In the genomic region with DNA sequence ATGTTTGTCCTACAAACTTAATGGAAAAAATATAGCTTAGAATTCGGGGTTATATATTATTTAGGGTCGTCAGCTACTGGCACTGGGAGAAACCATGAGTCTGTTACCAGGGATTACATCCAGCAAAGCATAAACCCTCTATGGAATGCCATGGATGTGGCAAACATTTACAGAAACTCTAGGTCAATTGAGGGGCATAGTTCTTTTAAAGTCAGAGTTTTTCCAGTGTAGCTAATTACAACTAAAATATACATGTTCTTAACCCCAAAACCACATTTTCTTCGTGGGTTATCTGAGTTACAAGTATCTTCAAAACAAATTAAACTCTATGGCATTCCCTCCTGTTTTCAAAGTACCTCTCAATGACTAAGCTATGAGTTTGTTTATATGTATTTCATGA, we compare ENCODE assay signal across 23 cellular contexts.
"Had no signal": no experiment of that assay in that cellular context is flagged by ENCODE, and none has a peak within 500 bp of the region (broad histone marks: within the 10 kb centered on the region; RNA-seq: fewer than 3 reads in every experiment).

No MANE protein-coding gene starts in this region.

- ATAC-seq: activated T-cell treated with anti-CD3 and anti-CD28 coated beads, Interleukin-2, amount 50 U/mL, for 72 hours; effector memory CD8-positive, alpha-beta T cell; esophagus mucosa; heart left ventricle; left lung; naive thymus-derived CD4-positive, alpha-beta T cell had no signal

- H3K27ac ChIP-seq: breast epithelium, colonic mucosa, dorsolateral prefrontal cortex, heart left ventricle, left lung, sigmoid colon, testis, uterus had no signal

- H3K4me1 ChIP-seq: breast epithelium, colonic mucosa, heart left ventricle, left lung, sigmoid colon, testis, uterus had no signal

- H3K27me3 ChIP-seq: breast epithelium, colonic mucosa, dorsolateral prefrontal cortex, heart left ventricle, left lung, sigmoid colon, testis, uterus had no signal

- H3K36me3 ChIP-seq: breast epithelium, colonic mucosa, heart left ventricle, left lung, sigmoid colon, uterus had no signal

- DNase-seq: activated CD4-positive, alpha-beta memory T cell treated with anti-CD3 and anti-CD28 coated beads, Interleukin-2, amount 10 ng/mL, durations not matched to agents 7 days and 5 days; activated CD4-positive, alpha-beta T cell treated with anti-CD3 and anti-CD28 coated beads for 48 hours; activated gamma-delta T cell; activated T-cell treated with anti-CD3 and anti-CD28 coated beads, Interleukin-2, amount 50 U/mL, for 72 hours; aorta; colonic mucosa; dorsolateral prefrontal cortex; effector memory CD8-positive, alpha-beta T cell; heart left ventricle; left lung; naive thymus-derived CD4-positive, alpha-beta T cell; occipital lobe; posterior cingulate gyrus; sigmoid colon; stimulated activated CD4-positive, alpha-beta T cell treated with anti-CD3 and anti-CD28 coated beads, Interleukin-2, amount 100 ng/mL, for 48 hours; stimulated activated naive CD4-positive, alpha-beta T cell; T1000; testis; trophoblast cell; uterus had no signal

- H3K4me3 ChIP-seq: breast epithelium, colonic mucosa, dorsolateral prefrontal cortex, heart left ventricle, left lung, lung, sigmoid colon, testis, uterus had no signal
